In the genomic region with DNA sequence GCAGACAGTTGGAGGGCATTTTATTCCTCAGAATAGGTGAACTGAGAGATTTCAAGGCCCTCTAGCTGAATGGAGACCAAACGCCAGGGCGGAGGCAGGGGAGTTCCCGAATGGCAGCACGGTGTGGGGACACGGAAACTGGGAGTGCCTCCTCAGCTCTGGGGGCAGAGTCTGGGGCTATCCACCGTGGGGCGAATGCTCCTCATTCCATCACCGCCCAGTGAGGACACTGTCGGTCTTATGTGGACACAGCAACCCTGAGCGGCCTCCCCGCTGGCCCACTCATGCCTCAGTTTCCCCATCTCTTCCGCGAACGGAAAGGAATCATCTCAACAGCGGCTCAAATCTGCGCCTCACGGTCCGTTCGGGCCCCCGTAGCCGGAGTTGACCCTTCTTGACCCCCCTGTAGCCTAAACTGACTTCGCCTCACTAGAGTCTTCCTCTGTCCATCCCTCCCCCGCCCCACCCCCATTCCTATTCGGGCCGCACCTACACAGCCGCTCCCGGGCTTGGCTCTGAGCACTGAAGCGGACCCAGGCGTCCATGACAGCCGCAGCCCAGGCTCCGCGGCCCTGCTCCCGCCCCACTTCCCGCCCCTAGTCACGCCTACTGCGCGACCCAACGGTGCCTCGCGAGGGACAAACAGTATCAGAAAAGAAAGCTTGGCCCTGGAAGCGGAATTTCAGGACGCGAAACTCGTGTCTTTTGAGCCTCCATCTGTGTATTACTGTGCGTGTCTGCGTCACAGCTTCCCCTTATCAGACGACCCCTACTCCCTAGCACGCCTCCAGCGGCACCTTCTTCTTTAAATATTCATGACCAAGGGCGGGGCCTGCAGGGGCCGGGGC, we compare ENCODE assay signal across 1 cellular context.
TF ChIP-seq lines count a peak whose summit lies in the region.

TSS of gene PEX11B (minus strand) at position 574 of the 848 bp plus-strand sequence. CDS start at position 545, 29 bp downstream.

TF ChIP-seq in K562, 482 proteins besides CTCF, POLR2A, EP300 and RAD21 (continued from another document and continues in another):
- TF ChIP-seq, protein P1, sequence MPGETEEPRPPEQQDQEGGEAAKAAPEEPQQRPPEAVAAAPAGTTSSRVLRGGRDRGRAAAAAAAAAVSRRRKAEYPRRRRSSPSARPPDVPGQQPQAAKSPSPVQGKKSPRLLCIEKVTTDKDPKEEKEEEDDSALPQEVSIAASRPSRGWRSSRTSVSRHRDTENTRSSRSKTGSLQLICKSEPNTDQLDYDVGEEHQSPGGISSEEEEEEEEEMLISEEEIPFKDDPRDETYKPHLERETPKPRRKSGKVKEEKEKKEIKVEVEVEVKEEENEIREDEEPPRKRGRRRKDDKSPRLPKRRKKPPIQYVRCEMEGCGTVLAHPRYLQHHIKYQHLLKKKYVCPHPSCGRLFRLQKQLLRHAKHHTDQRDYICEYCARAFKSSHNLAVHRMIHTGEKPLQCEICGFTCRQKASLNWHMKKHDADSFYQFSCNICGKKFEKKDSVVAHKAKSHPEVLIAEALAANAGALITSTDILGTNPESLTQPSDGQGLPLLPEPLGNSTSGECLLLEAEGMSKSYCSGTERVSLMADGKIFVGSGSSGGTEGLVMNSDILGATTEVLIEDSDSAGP (CRISPR knock-in tag; IDR thresholded peaks at IDR 0.05), result peak; percentile 98
- no peak for TF ChIP-seq NFYB (IDR thresholded peaks at IDR 0.05; ENCODE audit: extremely low read depth, insufficient read length)
- no peak for TF ChIP-seq RFX1 (IDR thresholded peaks at IDR 0.05)
- TF ChIP-seq HLTF (IDR thresholded peaks at IDR 0.05), result no peak
- TF ChIP-seq HMGN3 (IDR thresholded peaks at IDR 0.05; ENCODE audit: borderline replicate concordance, extremely low read depth, insufficient read length, low read depth, low read length), result no peak
- 0 out of 2 replicates have a peak, but pooled peaks have one; percentile 55 for TF ChIP-seq ZHX1 (conservative IDR thresholded peaks at IDR 0.05; ENCODE audit: low read length)
- TF ChIP-seq PML (IDR thresholded peaks at IDR 0.05; ENCODE audit: low read length), result 0 out of 2 replicates have a peak, but pooled peaks have one; percentile 17
- TF ChIP-seq MEF2A (IDR thresholded peaks at IDR 0.05; ENCODE audit: control insufficient read depth, low read depth, low read length), result no peak
- no peak for TF ChIP-seq GTF2B (IDR thresholded peaks at IDR 0.05; ENCODE audit: extremely low read depth, insufficient read length)
- no peak for TF ChIP-seq ZNF449 (CRISPR knock-in tag; IDR thresholded peaks at IDR 0.05)
- 0 out of 2 replicates have a peak, but pooled peaks have one; percentile 19 for TF ChIP-seq NR2C2 (CRISPR knock-in tag; IDR thresholded peaks at IDR 0.05)
- peak; percentile 74 for TF ChIP-seq NR2C2 (tag; IDR thresholded peaks at IDR 0.05)
- no peak for TF ChIP-seq NKRF (IDR thresholded peaks at IDR 0.05; ENCODE audit: borderline replicate concordance)
- no peak for TF ChIP-seq ZNF445 (CRISPR knock-in tag; IDR thresholded peaks at IDR 0.05; ENCODE audit: low read depth)
- no peak for TF ChIP-seq TBL1XR1 (IDR thresholded peaks at IDR 0.05; ENCODE audit: low read length in 2 of 2)
- TF ChIP-seq YBX1 (IDR thresholded peaks at IDR 0.05), result no peak
- no peak for TF ChIP-seq ZNF24 (IDR thresholded peaks at IDR 0.05)
- peak; percentile 96 for TF ChIP-seq ZNF407 (IDR thresholded peaks at IDR 0.05; ENCODE audit: low read depth)
- TF ChIP-seq CEBPG (CRISPR knock-in tag; IDR thresholded peaks at IDR 0.05), result no peak
- no peak for TF ChIP-seq CEBPG (tag; conservative IDR thresholded peaks at IDR 0.05 in 1 of 2, IDR thresholded peaks at IDR 0.05 in 1 of 2)
- peak; percentile 48; the same call in 1 of the 2 replicates for TF ChIP-seq SPI1 (IDR thresholded peaks at IDR 0.05; ENCODE audit: borderline replicate concordance, low read depth, low read length)
- TF ChIP-seq CHD1 (IDR thresholded peaks at IDR 0.05; ENCODE audit: low read length), result peak; percentile 76
- no peak for TF ChIP-seq ZSCAN32 (CRISPR knock-in tag; IDR thresholded peaks at IDR 0.05)
- no peak for TF ChIP-seq RBM17 (IDR thresholded peaks at IDR 0.05; ENCODE audit: borderline replicate concordance, low read depth, low read length)
- no peak for TF ChIP-seq ELF1 (tag; IDR thresholded peaks at IDR 0.05)
- TF ChIP-seq, protein P2, sequence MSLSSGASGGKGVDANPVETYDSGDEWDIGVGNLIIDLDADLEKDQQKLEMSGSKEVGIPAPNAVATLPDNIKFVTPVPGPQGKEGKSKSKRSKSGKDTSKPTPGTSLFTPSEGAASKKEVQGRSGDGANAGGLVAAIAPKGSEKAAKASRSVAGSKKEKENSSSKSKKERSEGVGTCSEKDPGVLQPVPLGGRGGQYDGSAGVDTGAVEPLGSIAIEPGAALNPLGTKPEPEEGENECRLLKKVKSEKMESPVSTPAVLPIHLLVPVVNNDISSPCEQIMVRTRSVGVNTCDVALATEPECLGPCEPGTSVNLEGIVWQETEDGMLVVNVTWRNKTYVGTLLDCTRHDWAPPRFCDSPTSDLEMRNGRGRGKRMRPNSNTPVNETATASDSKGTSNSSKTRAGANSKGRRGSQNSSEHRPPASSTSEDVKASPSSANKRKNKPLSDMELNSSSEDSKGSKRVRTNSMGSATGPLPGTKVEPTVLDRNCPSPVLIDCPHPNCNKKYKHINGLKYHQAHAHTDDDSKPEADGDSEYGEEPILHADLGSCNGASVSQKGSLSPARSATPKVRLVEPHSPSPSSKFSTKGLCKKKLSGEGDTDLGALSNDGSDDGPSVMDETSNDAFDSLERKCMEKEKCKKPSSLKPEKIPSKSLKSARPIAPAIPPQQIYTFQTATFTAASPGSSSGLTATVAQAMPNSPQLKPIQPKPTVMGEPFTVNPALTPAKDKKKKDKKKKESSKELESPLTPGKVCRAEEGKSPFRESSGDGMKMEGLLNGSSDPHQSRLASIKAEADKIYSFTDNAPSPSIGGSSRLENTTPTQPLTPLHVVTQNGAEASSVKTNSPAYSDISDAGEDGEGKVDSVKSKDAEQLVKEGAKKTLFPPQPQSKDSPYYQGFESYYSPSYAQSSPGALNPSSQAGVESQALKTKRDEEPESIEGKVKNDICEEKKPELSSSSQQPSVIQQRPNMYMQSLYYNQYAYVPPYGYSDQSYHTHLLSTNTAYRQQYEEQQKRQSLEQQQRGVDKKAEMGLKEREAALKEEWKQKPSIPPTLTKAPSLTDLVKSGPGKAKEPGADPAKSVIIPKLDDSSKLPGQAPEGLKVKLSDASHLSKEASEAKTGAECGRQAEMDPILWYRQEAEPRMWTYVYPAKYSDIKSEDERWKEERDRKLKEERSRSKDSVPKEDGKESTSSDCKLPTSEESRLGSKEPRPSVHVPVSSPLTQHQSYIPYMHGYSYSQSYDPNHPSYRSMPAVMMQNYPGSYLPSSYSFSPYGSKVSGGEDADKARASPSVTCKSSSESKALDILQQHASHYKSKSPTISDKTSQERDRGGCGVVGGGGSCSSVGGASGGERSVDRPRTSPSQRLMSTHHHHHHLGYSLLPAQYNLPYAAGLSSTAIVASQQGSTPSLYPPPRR (CRISPR knock-in tag; IDR thresholded peaks at IDR 0.05; ENCODE audit: borderline replicate concordance), result no peak
- no peak for TF ChIP-seq KHSRP (IDR thresholded peaks at IDR 0.05)
- TF ChIP-seq ZNF699 (CRISPR knock-in tag; IDR thresholded peaks at IDR 0.05; ENCODE audit: insufficient replicate concordance), result no peak
- TF ChIP-seq ZNF253 (CRISPR knock-in tag; conservative IDR thresholded peaks at IDR 0.05), result no peak
- no peak for TF ChIP-seq SP2 (IDR thresholded peaks at IDR 0.05; ENCODE audit: extremely low read depth, low read depth, low read length, poor library complexity, severe bottlenecking)
- peak; percentile 2; the same call in 1 of the 2 replicates for TF ChIP-seq ZKSCAN1 (IDR thresholded peaks at IDR 0.05; ENCODE audit: low read depth, low read length)
- TF ChIP-seq KAT8 (IDR thresholded peaks at IDR 0.05; ENCODE audit: low read depth), result no peak
